In the genomic region with DNA sequence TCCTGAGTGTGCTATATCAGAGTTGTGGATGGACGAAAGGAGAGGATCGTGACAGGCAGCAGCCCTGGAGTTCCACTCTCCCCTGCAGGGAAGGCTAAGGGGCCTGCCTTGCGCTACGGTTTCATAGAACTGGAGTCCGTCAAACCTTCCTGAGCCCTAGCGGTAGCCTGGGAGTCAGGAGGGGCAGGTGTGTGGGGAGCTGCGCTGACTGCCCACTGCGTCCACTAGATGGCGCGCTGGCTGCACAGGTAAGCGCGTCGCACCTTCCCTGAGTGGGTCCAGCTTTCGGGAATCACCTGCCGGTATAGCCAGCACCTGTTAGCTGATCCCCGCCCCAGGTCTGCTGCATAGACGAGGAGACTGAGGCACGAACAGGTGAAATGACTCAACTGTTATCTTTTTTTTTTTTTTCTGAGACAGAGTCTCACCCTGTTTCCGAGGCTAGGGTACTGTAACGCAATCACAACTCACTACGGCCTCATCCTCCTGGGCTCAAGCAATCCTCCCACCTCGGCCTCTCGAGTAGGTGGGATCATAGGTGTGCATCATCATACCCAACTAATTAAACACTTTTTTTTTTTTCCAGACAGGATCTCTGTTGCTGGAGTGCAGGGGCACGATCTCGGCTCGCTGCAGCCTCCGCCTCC, we compare ENCODE assay signal across 8 cellular contexts. TPM values are rescaled to one million over a fixed set of nuclear protein-coding genes. Genes with fewer than 3 reads are reported as not detected.
A peak's percentile ranks its signal among the peaks of the same experiment; 100 is the strongest.
DNase-seq lines count a peak whose midpoint lies in the region; ATAC-seq and TF ChIP-seq lines count a peak whose summit lies in the region.

No MANE protein-coding gene starts in this region.

- DNase-seq in GM13976 (ENCODE audit: low spot score) (peak; percentile 85), NCI-H1092 (lab: John Stamatoyannopoulos, UW) (peak; percentile 77), SW480 (ENCODE audit: low spot score) (peak; percentile 93), ascending aorta (ENCODE audit: low spot score in 2 of 2) (no peak), immature natural killer cell (peak in 2 of 3 donors; percentile 9 to 17), putamen (ENCODE audit: low spot score) (no peak)
- DNase-seq in stimulated activated CD4-positive, alpha-beta T cell treated with anti-CD3 and anti-CD28 coated beads, Interleukin-4, amount 100 ng/mL, for 24 hours, result peak; percentile 58

- H3K27ac ChIP-seq in ascending aorta, result no peak overlapping the region

- H3K9me3 ChIP-seq in ascending aorta, result no peaks in the 10 kb centered on the region

- H3K4me1 Mint-ChIP-seq in immature natural killer cell, result no peaks in the 10 kb centered on the region

- H3K9me3 Mint-ChIP-seq in immature natural killer cell, result peaks cover 0 to 4% (median 0%) of the 10 kb centered on the region in 6 donors

- H3K4me3 Mint-ChIP-seq in immature natural killer cell, result no peak overlapping the region

- no peak overlapping the region for H3K27ac Mint-ChIP-seq in immature natural killer cell

- H3K27me3 Mint-ChIP-seq in immature natural killer cell (ENCODE audit: low read depth in 3 of 3), result peaks cover 4 to 9% (median 7%) of the 10 kb centered on the region in 3 donors

- no peak for ATAC-seq in GM18498 (IDR thresholded peaks at IDR 0.05; ENCODE audit: unreplicated experiment)

- intact Hi-C loops in ascending aorta (cut with DNase I), result no loop called here

- H3K27me3 ChIP-seq in ascending aorta, result no peaks in the 10 kb centered on the region

- peaks cover 0 to 3% of the 10 kb centered on the region in 2 donors for H3K4me1 ChIP-seq in ascending aorta

- H3K4me3 ChIP-seq in ascending aorta, result no peak overlapping the region

- TF ChIP-seq CTCF in GM13976 (IDR thresholded peaks at IDR 0.05; ENCODE audit: borderline replicate concordance, control extremely low read depth, extremely low read depth, insufficient read depth, missing control alignments) (peak; percentile 95), ascending aorta (IDR thresholded peaks at IDR 0.05) (peak; percentile 27 to 76 (median 58))

- no peaks in the 10 kb centered on the region for H3K36me3 ChIP-seq in ascending aorta

- no peaks in the 10 kb centered on the region for H3K36me3 Mint-ChIP-seq in immature natural killer cell

- in situ Hi-C loops in GM13976 (cut with MboI; ENCODE audit: low sequenced_read_pairs, unreplicated experiment), result no loop called here

RNA-seq across cellular contexts. Expression of gene BAIAP2L1, which starts 20.2 kb away (rescaled TPM):
- 2.8 TPM for total RNA-seq in ascending aorta
- polyA plus RNA-seq in immature natural killer cell, result under 1 TPM; 0.24 to 0.29 (median 0.28) TPM

Comparison
In these comparisons a context has a peak if more than half of its experiments do, and no peak if none do; other contexts are left out.
1. DNase-seq: peak in GM13976 (single experiment), NCI-H1092 (single experiment), SW480 (single experiment), immature natural killer cell (2 of 3) and stimulated activated CD4-positive, alpha-beta T cell treated with anti-CD3 and anti-CD28 coated beads, Interleukin-4, amount 100 ng/mL, for 24 hours (single experiment); none in ascending aorta (0 of 2) and putamen (single experiment).